Comparison of ENCODE assay signal across 8 cellular contexts in the genomic region with DNA sequence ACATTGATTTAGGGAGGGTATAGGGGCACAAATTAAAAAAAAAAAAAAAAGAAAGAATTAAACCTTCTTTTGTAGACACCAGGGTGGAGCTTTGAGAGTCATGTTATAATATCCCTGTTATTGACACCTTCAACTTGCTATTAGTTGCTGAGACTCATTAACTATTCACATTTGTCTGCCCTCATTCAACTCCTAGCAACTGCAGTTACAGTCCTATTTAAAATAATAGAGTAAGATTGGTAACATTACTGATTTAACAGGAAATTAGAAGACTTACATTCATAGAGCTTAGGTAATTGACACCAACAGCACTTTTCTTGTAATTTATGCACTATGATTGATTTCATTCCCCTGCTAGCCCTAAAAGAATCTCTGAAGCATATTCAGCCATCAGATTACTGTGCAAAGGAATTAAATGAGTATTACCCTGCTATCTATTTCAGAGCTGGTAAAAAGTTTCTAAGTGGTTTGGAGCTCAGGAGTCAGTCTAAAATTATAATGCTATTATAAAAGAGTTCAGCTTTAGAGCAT.
DNase-seq lines count a peak whose midpoint lies in the region; ATAC-seq and TF ChIP-seq lines count a peak whose summit lies in the region.

No MANE protein-coding gene starts in this region.

- no peaks in the 10 kb centered on the region for H3K36me3 Mint-ChIP-seq in dendritic cell treated with granulocyte-macrophage colony-stimulating factor and Interleukin-4, amounts not matched to agents 40 ng/mL and 50 ng/mL, for 4 days (ENCODE audit: low read depth)
- H3K36me3 Mint-ChIP-seq in stimulated activated effector memory CD8-positive, alpha-beta T cell treated with anti-CD3 and anti-CD28 coated beads, Interleukin-12 subunit alpha, Interleukin-12 subunit beta, amount 100 ng/mL, for 72 hours, result peaks cover 9% of the 10 kb centered on the region

- H3K27me3 ChIP-seq in HL-60 (ENCODE audit: insufficient read depth, poor library complexity, severe bottlenecking), result no peaks in the 10 kb centered on the region

- peaks cover 45% of the 10 kb centered on the region for H3K4me1 Mint-ChIP-seq in dendritic cell treated with granulocyte-macrophage colony-stimulating factor and Interleukin-4, amounts not matched to agents 40 ng/mL and 50 ng/mL, for 4 days (ENCODE audit: low read depth)
- peaks cover 15% of the 10 kb centered on the region for H3K4me1 Mint-ChIP-seq in stimulated activated effector memory CD8-positive, alpha-beta T cell treated with anti-CD3 and anti-CD28 coated beads, Interleukin-12 subunit alpha, Interleukin-12 subunit beta, amount 100 ng/mL, for 72 hours

- DNase-seq in NCI-H82 (lab: John Stamatoyannopoulos, UW) (peak; percentile 32), NCI-H82 treated with DMSO at 0.1 percent for 48 hours (lab: John Stamatoyannopoulos, UW; ENCODE audit: unreplicated experiment) (no peak), HL-60 (ENCODE audit: low read depth in 1 of 2, low spot score in 1 of 2) (no peak), superior temporal gyrus (ENCODE audit: extremely low spot score) (no peak), HK-2 (ENCODE audit: unreplicated experiment) (no peak)
- no peak for DNase-seq in stimulated activated effector memory CD8-positive, alpha-beta T cell treated with anti-CD3 and anti-CD28 coated beads, Interleukin-12 subunit alpha, Interleukin-12 subunit beta, amount 100 ng/mL, for 72 hours (ENCODE audit: low spot score in 2 of 2)
- no peak for DNase-seq in activated effector memory CD4-positive, alpha-beta T cell treated with Interleukin-2 at 50 U/mL for 16 hours

- TF ChIP-seq CTCF in HL-60 (IDR thresholded peaks at IDR 0.05; ENCODE audit: insufficient read depth, low read length), result no peak

- no peak overlapping the region for H3K4me3 ChIP-seq in HL-60 (replicated peaks; ENCODE audit: insufficient read depth, low read length)

- no peak overlapping the region for H3K4me3 Mint-ChIP-seq in dendritic cell treated with granulocyte-macrophage colony-stimulating factor and Interleukin-4, amounts not matched to agents 40 ng/mL and 50 ng/mL, for 4 days
- peak overlapping the region; percentile 36 for H3K4me3 Mint-ChIP-seq in stimulated activated effector memory CD8-positive, alpha-beta T cell treated with anti-CD3 and anti-CD28 coated beads, Interleukin-12 subunit alpha, Interleukin-12 subunit beta, amount 100 ng/mL, for 72 hours

- peak overlapping the region; percentile 89 for H3K27ac ChIP-seq in HL-60 (replicated peaks)

- intact Hi-C loops in dendritic cell treated with granulocyte-macrophage colony-stimulating factor and Interleukin-4, amounts not matched to agents 40 ng/mL and 50 ng/mL, for 4 days (cut with micrococcal nuclease), result loop anchor here (1.0 kb wide), 1 partner anchor 12 kb away; no protein-coding TSS in a partner anchor

- no peaks in the 10 kb centered on the region for H3K9me3 Mint-ChIP-seq in dendritic cell treated with granulocyte-macrophage colony-stimulating factor and Interleukin-4, amounts not matched to agents 40 ng/mL and 50 ng/mL, for 4 days
- H3K9me3 Mint-ChIP-seq in stimulated activated effector memory CD8-positive, alpha-beta T cell treated with anti-CD3 and anti-CD28 coated beads, Interleukin-12 subunit alpha, Interleukin-12 subunit beta, amount 100 ng/mL, for 72 hours, result no peaks in the 10 kb centered on the region

- no peaks in the 10 kb centered on the region for H3K27me3 Mint-ChIP-seq in dendritic cell treated with granulocyte-macrophage colony-stimulating factor and Interleukin-4, amounts not matched to agents 40 ng/mL and 50 ng/mL, for 4 days

- peak overlapping the region; percentile 92 for H3K27ac Mint-ChIP-seq in dendritic cell treated with granulocyte-macrophage colony-stimulating factor and Interleukin-4, amounts not matched to agents 40 ng/mL and 50 ng/mL, for 4 days
- H3K27ac Mint-ChIP-seq in stimulated activated effector memory CD8-positive, alpha-beta T cell treated with anti-CD3 and anti-CD28 coated beads, Interleukin-12 subunit alpha, Interleukin-12 subunit beta, amount 100 ng/mL, for 72 hours, result peak overlapping the region; percentile 97

- peak; percentile 88 for ATAC-seq in stimulated activated effector memory CD8-positive, alpha-beta T cell treated with anti-CD3 and anti-CD28 coated beads, Interleukin-12 subunit alpha, Interleukin-12 subunit beta, amount 100 ng/mL, for 72 hours
